1 cellular context compared by ENCODE assay signal in the genomic region with DNA sequence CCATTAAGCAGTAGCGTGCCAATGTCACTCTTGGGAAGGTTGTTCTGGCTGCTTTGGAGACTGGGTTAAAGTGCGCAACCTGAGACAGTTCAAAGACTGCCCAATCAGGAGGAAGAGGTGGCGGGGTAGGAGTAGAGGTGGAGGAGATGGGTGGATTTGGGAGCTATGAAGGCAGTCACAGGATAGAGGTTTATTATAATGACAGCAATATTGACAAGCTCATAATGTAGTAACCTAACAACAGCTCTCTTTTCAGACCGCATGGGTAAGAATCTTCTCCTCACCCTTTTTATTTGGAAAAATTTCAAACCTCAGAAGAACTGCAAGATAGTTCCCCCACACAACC.
TF ChIP-seq lines count a peak whose summit lies in the region.

No MANE protein-coding gene starts in this region.

TF ChIP-seq in GM23338, 12 proteins besides CTCF, POLR2A, EP300 and RAD21 (continued from another document):
- TF ChIP-seq, protein P1, sequence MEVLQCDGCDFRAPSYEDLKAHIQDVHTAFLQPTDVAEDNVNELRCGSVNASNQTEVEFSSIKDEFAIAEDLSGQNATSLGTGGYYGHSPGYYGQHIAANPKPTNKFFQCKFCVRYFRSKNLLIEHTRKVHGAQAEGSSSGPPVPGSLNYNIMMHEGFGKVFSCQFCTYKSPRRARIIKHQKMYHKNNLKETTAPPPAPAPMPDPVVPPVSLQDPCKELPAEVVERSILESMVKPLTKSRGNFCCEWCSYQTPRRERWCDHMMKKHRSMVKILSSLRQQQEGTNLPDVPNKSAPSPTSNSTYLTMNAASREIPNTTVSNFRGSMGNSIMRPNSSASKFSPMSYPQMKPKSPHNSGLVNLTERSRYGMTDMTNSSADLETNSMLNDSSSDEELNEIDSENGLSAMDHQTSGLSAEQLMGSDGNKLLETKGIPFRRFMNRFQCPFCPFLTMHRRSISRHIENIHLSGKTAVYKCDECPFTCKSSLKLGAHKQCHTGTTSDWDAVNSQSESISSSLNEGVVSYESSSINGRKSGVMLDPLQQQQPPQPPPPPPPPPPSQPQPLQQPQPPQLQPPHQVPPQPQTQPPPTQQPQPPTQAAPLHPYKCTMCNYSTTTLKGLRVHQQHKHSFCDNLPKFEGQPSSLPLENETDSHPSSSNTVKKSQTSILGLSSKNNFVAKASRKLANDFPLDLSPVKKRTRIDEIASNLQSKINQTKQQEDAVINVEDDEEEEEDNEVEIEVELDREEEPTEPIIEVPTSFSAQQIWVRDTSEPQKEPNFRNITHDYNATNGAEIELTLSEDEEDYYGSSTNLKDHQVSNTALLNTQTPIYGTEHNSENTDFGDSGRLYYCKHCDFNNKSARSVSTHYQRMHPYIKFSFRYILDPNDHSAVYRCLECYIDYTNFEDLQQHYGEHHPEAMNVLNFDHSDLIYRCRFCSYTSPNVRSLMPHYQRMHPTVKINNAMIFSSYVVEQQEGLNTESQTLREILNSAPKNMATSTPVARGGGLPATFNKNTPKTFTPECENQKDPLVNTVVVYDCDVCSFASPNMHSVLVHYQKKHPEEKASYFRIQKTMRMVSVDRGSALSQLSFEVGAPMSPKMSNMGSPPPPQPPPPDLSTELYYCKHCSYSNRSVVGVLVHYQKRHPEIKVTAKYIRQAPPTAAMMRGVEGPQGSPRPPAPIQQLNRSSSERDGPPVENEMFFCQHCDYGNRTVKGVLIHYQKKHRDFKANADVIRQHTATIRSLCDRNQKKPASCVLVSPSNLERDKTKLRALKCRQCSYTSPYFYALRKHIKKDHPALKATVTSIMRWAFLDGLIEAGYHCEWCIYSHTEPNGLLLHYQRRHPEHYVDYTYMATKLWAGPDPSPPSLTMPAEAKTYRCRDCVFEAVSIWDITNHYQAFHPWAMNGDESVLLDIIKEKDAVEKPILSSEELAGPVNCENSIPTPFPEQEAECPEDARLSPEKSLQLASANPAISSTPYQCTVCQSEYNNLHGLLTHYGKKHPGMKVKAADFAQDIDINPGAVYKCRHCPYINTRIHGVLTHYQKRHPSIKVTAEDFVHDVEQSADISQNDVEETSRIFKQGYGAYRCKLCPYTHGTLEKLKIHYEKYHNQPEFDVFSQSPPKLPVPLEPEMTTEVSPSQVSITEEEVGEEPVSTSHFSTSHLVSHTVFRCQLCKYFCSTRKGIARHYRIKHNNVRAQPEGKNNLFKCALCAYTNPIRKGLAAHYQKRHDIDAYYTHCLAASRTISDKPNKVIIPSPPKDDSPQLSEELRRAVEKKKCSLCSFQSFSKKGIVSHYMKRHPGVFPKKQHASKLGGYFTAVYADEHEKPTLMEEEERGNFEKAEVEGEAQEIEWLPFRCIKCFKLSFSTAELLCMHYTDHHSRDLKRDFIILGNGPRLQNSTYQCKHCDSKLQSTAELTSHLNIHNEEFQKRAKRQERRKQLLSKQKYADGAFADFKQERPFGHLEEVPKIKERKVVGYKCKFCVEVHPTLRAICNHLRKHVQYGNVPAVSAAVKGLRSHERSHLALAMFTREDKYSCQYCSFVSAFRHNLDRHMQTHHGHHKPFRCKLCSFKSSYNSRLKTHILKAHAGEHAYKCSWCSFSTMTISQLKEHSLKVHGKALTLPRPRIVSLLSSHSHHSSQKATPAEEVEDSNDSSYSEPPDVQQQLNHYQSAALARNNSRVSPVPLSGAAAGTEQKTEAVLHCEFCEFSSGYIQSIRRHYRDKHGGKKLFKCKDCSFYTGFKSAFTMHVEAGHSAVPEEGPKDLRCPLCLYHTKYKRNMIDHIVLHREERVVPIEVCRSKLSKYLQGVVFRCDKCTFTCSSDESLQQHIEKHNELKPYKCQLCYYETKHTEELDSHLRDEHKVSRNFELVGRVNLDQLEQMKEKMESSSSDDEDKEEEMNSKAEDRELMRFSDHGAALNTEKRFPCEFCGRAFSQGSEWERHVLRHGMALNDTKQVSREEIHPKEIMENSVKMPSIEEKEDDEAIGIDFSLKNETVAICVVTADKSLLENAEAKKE (CRISPR knock-in tag; IDR thresholded peaks at IDR 0.05) = no peak
- TF ChIP-seq CREB1 (CRISPR knock-in tag; IDR thresholded peaks at IDR 0.05; ENCODE audit: low read depth) (no peak), EZH2phosphoT487 (IDR thresholded peaks at IDR 0.05; ENCODE audit: unreplicated experiment) (no peak)
